ENCODE assay signal across 24 cellular contexts in genomic region chr2:31748041-31748440, GRCh38.
"Had no signal": no experiment of that assay in that cellular context is flagged by ENCODE, and none has a peak within 500 bp of the region (broad histone marks: within the 10 kb centered on the region; RNA-seq: fewer than 3 reads in every experiment).

No MANE protein-coding gene starts in this region.

- DNase-seq: islet precursor cell; left ventricle myocardium inferior; midbrain; mucosa of descending colon; naive thymus-derived CD4-positive, alpha-beta T cell; ovary; right lobe of liver; stimulated activated CD4-positive, alpha-beta T cell treated with anti-CD3 and anti-CD28 coated beads, Interleukin-12 subunit alpha, Interleukin-12 subunit beta, amount 100 ng/mL, for 4 hours; stimulated activated CD4-positive, alpha-beta T cell treated with anti-CD3 and anti-CD28 coated beads, Interleukin-15, amount 100 ng/mL, for 24 hours; stimulated activated CD4-positive, alpha-beta T cell treated with anti-CD3 and anti-CD28 coated beads, Interleukin-2, amount 100 ng/mL, for 24 hours; stimulated activated CD4-positive, alpha-beta T cell treated with anti-CD3 and anti-CD28 coated beads, Interleukin-4, amount 100 ng/mL, for 1 hour; stimulated activated naive B cell treated with anti-CD40 and anti-IgM and Interleukin-4, amounts not matched to agents 10 μg/mL and 1 μg/mL and 100 μg/mL, for 72 hours; stimulated activated naive CD8-positive, alpha-beta T cell treated with anti-CD3 and anti-CD28 coated beads, Interleukin-15, Interleukin-2, amounts not matched to agents 100 U/mL and 50 U/mL, for 24 hours; stomach; testis; thyroid gland; uterus had no signal

- H3K9me3 Mint-ChIP-seq: type B pancreatic cell had no signal

- H3K27ac ChIP-seq: left ventricle myocardium inferior, ovary, right atrium auricular region, right lobe of liver, skin epidermis, stomach, testis, thyroid gland, uterus had no signal

- H3K9me3 ChIP-seq: right lobe of liver, testis, thyroid gland, uterus had no signal

- ATAC-seq: mucosa of descending colon; naive thymus-derived CD4-positive, alpha-beta T cell; natural killer cell treated with Interleukin-12 subunit alpha and Interleukin-12 subunit beta and Interleukin-15 and Interleukin-18, amount 100 ng/mL, for 72 hours; right lobe of liver; stimulated activated naive B cell treated with anti-CD40 and anti-IgM and Interleukin-4, amounts not matched to agents 10 μg/mL and 1 μg/mL and 100 μg/mL, for 72 hours; stimulated activated naive CD8-positive, alpha-beta T cell treated with anti-CD3 and anti-CD28 coated beads, Interleukin-15, Interleukin-2, amounts not matched to agents 100 U/mL and 50 U/mL, for 24 hours had no signal

- H3K27me3 ChIP-seq: ovary, right atrium auricular region, right lobe of liver, stomach, testis, thyroid gland, uterus had no signal

- H3K4me1 Mint-ChIP-seq: memory B cell; naive thymus-derived CD4-positive, alpha-beta T cell; stimulated activated naive B cell treated with anti-CD40 and anti-IgM and Interleukin-4, amounts not matched to agents 10 μg/mL and 1 μg/mL and 100 μg/mL, for 72 hours had no signal

- H3K36me3 Mint-ChIP-seq: type B pancreatic cell had no signal

- H3K27me3 Mint-ChIP-seq: progenitor cell of endocrine pancreas had no signal

- H3K4me1 ChIP-seq: left ventricle myocardium inferior, right atrium auricular region, right lobe of liver, stomach, testis, thyroid gland, uterus had no signal

- H3K27ac Mint-ChIP-seq: memory B cell; naive thymus-derived CD4-positive, alpha-beta T cell; natural killer cell treated with Interleukin-12 subunit alpha and Interleukin-12 subunit beta and Interleukin-15 and Interleukin-18, amount 100 ng/mL, for 72 hours; progenitor cell of endocrine pancreas; stimulated activated naive B cell treated with anti-CD40 and anti-IgM and Interleukin-4, amounts not matched to agents 10 μg/mL and 1 μg/mL and 100 μg/mL, for 72 hours; type B pancreatic cell had no signal

- H3K4me3 Mint-ChIP-seq: memory B cell; naive thymus-derived CD4-positive, alpha-beta T cell; natural killer cell treated with Interleukin-12 subunit alpha and Interleukin-12 subunit beta and Interleukin-15 and Interleukin-18, amount 100 ng/mL, for 72 hours; stimulated activated naive B cell treated with anti-CD40 and anti-IgM and Interleukin-4, amounts not matched to agents 10 μg/mL and 1 μg/mL and 100 μg/mL, for 72 hours; type B pancreatic cell had no signal

- H3K36me3 ChIP-seq: left ventricle myocardium inferior, ovary, right atrium auricular region, right lobe of liver, stomach, thyroid gland, uterus had no signal

- H3K4me3 ChIP-seq: left ventricle myocardium inferior, lung, mucosa of descending colon, ovary, right atrium auricular region, right lobe of liver, skin epidermis, stomach, testis, thyroid gland, uterus had no signal
